Comparison of ENCODE assay signal across 9 cellular contexts in the genomic region with DNA sequence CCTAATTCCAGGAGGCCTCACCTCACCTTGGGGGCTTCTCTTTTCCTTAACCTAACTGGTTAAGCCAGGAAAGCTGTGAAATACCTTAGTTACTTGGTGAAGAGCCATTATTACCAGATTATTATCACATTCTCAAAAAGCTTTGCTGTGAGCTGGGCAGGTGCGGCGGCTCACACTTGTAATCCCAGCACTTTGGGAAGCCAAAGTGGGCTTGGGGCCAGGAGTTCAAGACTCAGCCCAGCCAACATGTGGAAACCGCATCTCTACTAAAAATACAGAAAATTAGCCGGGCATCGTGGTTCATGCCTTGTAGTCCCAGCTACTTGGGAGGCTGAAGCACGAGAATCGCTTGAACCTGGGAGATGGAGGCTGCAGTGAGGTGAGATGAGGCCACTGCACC.
DNase-seq lines count a peak whose midpoint lies in the region; ATAC-seq, FAIRE-seq and TF ChIP-seq lines count a peak whose summit lies in the region.
"Had no signal": no experiment of that assay in that cellular context is flagged by ENCODE, and none has a peak within 500 bp of the region (broad histone marks: within the 10 kb centered on the region; RNA-seq: fewer than 3 reads in every experiment).

No MANE protein-coding gene starts in this region.

- no peak for FAIRE-seq in kidney (lab: Jason Lieb, UNC)
- FAIRE-seq: A204.1 had no signal

- peak overlapping the region; percentile 93 for H3K27ac Mint-ChIP-seq in activated CD4-positive, alpha-beta T cell treated with anti-CD3 and anti-CD28 coated beads for 36 hours
- peak overlapping the region; percentile 96 for H3K27ac Mint-ChIP-seq in activated CD4-positive, alpha-beta memory T cell treated with anti-CD3 and anti-CD28 coated beads for 36 hours

- TF ChIP-seq POLR2A in testis (IDR thresholded peaks at IDR 0.05): no peak

- H3K27ac ChIP-seq in kidney (ENCODE audit: low read depth in 2 of 2, low read length in 2 of 2) (peak overlapping the region; percentile 89 to 98), testis (peak overlapping the region; percentile 8 to 74)

- intact Hi-C loops in activated CD4-positive, alpha-beta T cell treated with anti-CD3 and anti-CD28 coated beads for 36 hours (cut with DNase I, micrococcal nuclease): no loop called here
- intact Hi-C loops in activated CD4-positive, alpha-beta memory T cell treated with anti-CD3 and anti-CD28 coated beads for 36 hours (cut with micrococcal nuclease): loop anchor here (2.0 kb wide), 1 partner anchor 59 kb away; no protein-coding TSS in a partner anchor
- intact Hi-C loops in kidney (cut with DNase I): no loop called here
- intact Hi-C loops in testis (cut with DNase I; ENCODE audit: low total_unique reads): no loop called here

- H3K9me3 Mint-ChIP-seq in activated CD4-positive, alpha-beta T cell treated with anti-CD3 and anti-CD28 coated beads for 36 hours (ENCODE audit: low read depth): no peaks in the 10 kb centered on the region
- H3K9me3 Mint-ChIP-seq in activated CD4-positive, alpha-beta memory T cell treated with anti-CD3 and anti-CD28 coated beads for 36 hours: no peaks in the 10 kb centered on the region

- H3K4me3 ChIP-seq in kidney (ENCODE audit: low read length in 2 of 2): peak overlapping the region in 1 of 2 donors; percentile 7
- H3K4me3 ChIP-seq in testis: no peak overlapping the region

- POLR2A ChIA-PET in activated CD4-positive, alpha-beta T cell treated with anti-CD3 and anti-CD28 coated beads for 36 hours (lab: Charles Lee): interaction anchor here (0.7 to 1.3 kb wide), 4 partner anchors 12 to 76 kb away, joined by 3 to 13 read pairs (median 5); no protein-coding TSS in a partner anchor
- POLR2A ChIA-PET in activated CD4-positive, alpha-beta memory T cell treated with anti-CD3 and anti-CD28 coated beads for 36 hours (lab: Charles Lee): interaction anchor here (0.9 to 3.7 kb wide), 6 partner anchors 11 to 103 kb away, joined by 3 to 28 read pairs (median 14); a partner anchor contains a TSS

- H3K4me3 Mint-ChIP-seq in activated CD4-positive, alpha-beta T cell treated with anti-CD3 and anti-CD28 coated beads for 36 hours: peak overlapping the region; percentile 28
- peak overlapping the region; percentile 58 for H3K4me3 Mint-ChIP-seq in activated CD4-positive, alpha-beta memory T cell treated with anti-CD3 and anti-CD28 coated beads for 36 hours

- H3K9me3 ChIP-seq in kidney (ENCODE audit: control insufficient read depth in 1 of 2, low read length in 2 of 2): no peaks in the 10 kb centered on the region
- no peaks in the 10 kb centered on the region for H3K9me3 ChIP-seq in testis

- no peaks in the 10 kb centered on the region for H3K36me3 ChIP-seq in kidney (ENCODE audit: control insufficient read depth in 1 of 2, insufficient read depth in 2 of 2, low read length in 2 of 2)
- no peaks in the 10 kb centered on the region for H3K36me3 ChIP-seq in testis (ENCODE audit: low read depth, missing control alignments)

- H3K27me3 ChIP-seq in testis: no peaks in the 10 kb centered on the region

- peaks cover 1% of the 10 kb centered on the region for H3K36me3 Mint-ChIP-seq in activated CD4-positive, alpha-beta T cell treated with anti-CD3 and anti-CD28 coated beads for 36 hours (ENCODE audit: low read depth)
- H3K36me3 Mint-ChIP-seq in activated CD4-positive, alpha-beta memory T cell treated with anti-CD3 and anti-CD28 coated beads for 36 hours: no peaks in the 10 kb centered on the region

- TF ChIP-seq CTCF in kidney (IDR thresholded peaks at IDR 0.05; ENCODE audit: borderline replicate concordance, extremely low read depth, insufficient read depth) (no peak), testis (IDR thresholded peaks at IDR 0.05) (no peak)

- peak overlapping the region; percentile 47 to 61 for H3K9ac ChIP-seq in kidney (ENCODE audit: low read length in 2 of 2)

- peaks cover 32% of the 10 kb centered on the region for H3K4me1 Mint-ChIP-seq in activated CD4-positive, alpha-beta T cell treated with anti-CD3 and anti-CD28 coated beads for 36 hours
- peaks cover 64% of the 10 kb centered on the region for H3K4me1 Mint-ChIP-seq in activated CD4-positive, alpha-beta memory T cell treated with anti-CD3 and anti-CD28 coated beads for 36 hours (ENCODE audit: low read depth)

- ATAC-seq in activated CD4-positive, alpha-beta T cell treated with anti-CD3 and anti-CD28 coated beads for 36 hours: peak; percentile 37
- ATAC-seq in HG03135 (IDR thresholded peaks at IDR 0.05; ENCODE audit: unreplicated experiment) (no peak), HG03378 (IDR thresholded peaks at IDR 0.05; ENCODE audit: unreplicated experiment) (no peak)

- H3K4me1 ChIP-seq in kidney (ENCODE audit: control insufficient read depth in 1 of 2, insufficient read depth in 1 of 2, low read depth in 1 of 2, low read length in 2 of 2) (peaks cover 17 to 21% of the 10 kb centered on the region in 2 donors), testis (peaks cover 17% of the 10 kb centered on the region)

- CTCF ChIA-PET in activated CD4-positive, alpha-beta T cell treated with anti-CD3 and anti-CD28 coated beads for 36 hours (lab: Charles Lee): interaction anchor here (1.7 kb wide), 1 partner anchor 73 kb away, joined by 4 read pairs; no protein-coding TSS in a partner anchor
- CTCF ChIA-PET in activated CD4-positive, alpha-beta memory T cell treated with anti-CD3 and anti-CD28 coated beads for 36 hours (lab: Charles Lee): no interaction called here

- peaks cover 3% of the 10 kb centered on the region for H3K27me3 Mint-ChIP-seq in activated CD4-positive, alpha-beta T cell treated with anti-CD3 and anti-CD28 coated beads for 36 hours
- H3K27me3 Mint-ChIP-seq in activated CD4-positive, alpha-beta memory T cell treated with anti-CD3 and anti-CD28 coated beads for 36 hours: no peaks in the 10 kb centered on the region

- DNase-seq in activated CD4-positive, alpha-beta T cell treated with anti-CD3 and anti-CD28 coated beads for 36 hours: no peak
- DNase-seq in activated CD4-positive, alpha-beta T cell treated with anti-CD3 and anti-CD28 coated beads for 48 hours: no peak
- DNase-seq in activated CD4-positive, alpha-beta memory T cell treated with anti-CD3 and anti-CD28 coated beads for 36 hours: no peak
- no peak for DNase-seq in kidney
- no peak for DNase-seq in testis
- no peak for DNase-seq in NCI-H1105 (lab: John Stamatoyannopoulos, UW)

- 81 to 89% methylated on average over 7 of the region's 7 CpGs for WGBS in testis, 2 donors
